In the genomic region with DNA sequence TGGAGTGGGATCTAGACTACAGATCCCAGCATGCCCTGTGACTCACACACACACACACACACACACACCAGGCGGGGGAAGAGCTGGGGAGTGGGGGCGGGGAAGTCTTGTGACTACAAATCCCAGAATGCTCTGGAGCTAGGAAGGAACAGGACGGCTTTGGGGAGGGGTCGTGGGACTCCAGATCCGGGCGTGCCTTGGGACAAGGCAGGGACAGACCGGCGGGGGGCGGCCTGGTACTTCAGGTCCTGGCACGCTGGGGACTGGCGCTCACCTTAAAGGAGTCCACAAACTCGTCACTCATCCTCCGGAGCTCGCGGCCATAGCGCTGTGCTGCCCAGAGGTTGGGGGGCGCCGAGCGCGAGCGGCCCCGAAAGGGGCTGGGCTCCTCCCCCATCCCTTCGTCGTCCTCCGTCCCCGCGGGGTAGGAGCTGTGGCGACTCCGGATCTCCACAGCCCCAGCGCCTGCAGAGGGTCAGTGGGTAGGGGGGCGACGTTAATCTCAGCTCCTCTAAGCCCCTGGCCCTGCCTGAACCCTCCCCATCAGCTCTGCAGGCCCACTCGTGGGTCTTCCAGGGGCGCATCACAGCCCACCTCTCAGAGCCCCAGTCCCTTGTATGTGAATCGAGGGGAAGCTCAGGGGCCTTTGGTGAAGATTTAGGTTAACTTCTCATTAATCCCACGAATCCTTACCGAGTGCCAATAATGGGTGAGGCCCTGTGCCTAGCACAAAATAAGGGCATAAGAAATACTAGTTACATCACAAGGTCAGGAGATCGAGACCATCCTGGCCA, we compare ENCODE assay signal across 1 cellular context.
A peak's percentile ranks its signal among the peaks of the same experiment; 100 is the strongest.
TF ChIP-seq lines count a peak whose summit lies in the region.

No MANE protein-coding gene starts in this region.

TF ChIP-seq in HEK293, 187 proteins besides CTCF, POLR2A, EP300 and RAD21 (continued from another document and continues in another):
- TF ChIP-seq, protein P1, sequence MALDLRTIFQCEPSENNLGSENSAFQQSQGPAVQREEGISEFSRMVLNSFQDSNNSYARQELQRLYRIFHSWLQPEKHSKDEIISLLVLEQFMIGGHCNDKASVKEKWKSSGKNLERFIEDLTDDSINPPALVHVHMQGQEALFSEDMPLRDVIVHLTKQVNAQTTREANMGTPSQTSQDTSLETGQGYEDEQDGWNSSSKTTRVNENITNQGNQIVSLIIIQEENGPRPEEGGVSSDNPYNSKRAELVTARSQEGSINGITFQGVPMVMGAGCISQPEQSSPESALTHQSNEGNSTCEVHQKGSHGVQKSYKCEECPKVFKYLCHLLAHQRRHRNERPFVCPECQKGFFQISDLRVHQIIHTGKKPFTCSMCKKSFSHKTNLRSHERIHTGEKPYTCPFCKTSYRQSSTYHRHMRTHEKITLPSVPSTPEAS (tag by site-specific recombination; IDR thresholded peaks at IDR 0.05) = peak; percentile 91
- TF ChIP-seq, protein P2, sequence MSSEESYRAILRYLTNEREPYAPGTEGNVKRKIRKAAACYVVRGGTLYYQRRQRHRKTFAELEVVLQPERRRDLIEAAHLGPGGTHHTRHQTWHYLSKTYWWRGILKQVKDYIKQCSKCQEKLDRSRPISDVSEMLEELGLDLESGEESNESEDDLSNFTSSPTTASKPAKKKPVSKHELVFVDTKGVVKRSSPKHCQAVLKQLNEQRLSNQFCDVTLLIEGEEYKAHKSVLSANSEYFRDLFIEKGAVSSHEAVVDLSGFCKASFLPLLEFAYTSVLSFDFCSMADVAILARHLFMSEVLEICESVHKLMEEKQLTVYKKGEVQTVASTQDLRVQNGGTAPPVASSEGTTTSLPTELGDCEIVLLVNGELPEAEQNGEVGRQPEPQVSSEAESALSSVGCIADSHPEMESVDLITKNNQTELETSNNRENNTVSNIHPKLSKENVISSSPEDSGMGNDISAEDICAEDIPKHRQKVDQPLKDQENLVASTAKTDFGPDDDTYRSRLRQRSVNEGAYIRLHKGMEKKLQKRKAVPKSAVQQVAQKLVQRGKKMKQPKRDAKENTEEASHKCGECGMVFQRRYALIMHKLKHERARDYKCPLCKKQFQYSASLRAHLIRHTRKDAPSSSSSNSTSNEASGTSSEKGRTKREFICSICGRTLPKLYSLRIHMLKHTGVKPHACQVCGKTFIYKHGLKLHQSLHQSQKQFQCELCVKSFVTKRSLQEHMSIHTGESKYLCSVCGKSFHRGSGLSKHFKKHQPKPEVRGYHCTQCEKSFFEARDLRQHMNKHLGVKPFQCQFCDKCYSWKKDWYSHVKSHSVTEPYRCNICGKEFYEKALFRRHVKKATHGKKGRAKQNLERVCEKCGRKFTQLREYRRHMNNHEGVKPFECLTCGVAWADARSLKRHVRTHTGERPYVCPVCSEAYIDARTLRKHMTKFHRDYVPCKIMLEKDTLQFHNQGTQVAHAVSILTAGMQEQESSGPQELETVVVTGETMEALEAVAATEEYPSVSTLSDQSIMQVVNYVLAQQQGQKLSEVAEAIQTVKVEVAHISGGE (tag by site-specific recombination; conservative IDR thresholded peaks at IDR 0.05; ENCODE audit: low read depth) = peak; percentile 71
- TF ChIP-seq ZNF561 (tag by site-specific recombination; IDR thresholded peaks at IDR 0.05; ENCODE audit: borderline replicate concordance) (0 out of 2 replicates have a peak, but pooled peaks have one; percentile 41), ZXDB (tag by site-specific recombination; IDR thresholded peaks at IDR 0.05) (peak; percentile 41; the same call in 1 of the 2 replicates), KLF9 (tag by site-specific recombination; IDR thresholded peaks at IDR 0.05; ENCODE audit: low read depth) (peak; percentile 42; the same call in 1 of the 2 replicates), KLF10 (tag by site-specific recombination; IDR thresholded peaks at IDR 0.05) (no peak), ZNF211 (tag by site-specific recombination; IDR thresholded peaks at IDR 0.05; ENCODE audit: low read depth) (no peak), ZNF707 (tag by site-specific recombination; IDR thresholded peaks at IDR 0.05) (no peak), ZNF621 (tag by site-specific recombination; IDR thresholded peaks at IDR 0.05) (no peak), ZNF114 (tag by site-specific recombination; IDR thresholded peaks at IDR 0.05) (no peak), TRIM28 (IDR thresholded peaks at IDR 0.05; ENCODE audit: borderline replicate concordance, low read length) (0 out of 2 replicates have a peak, but pooled peaks have one; percentile 69), ZNF830 (tag by site-specific recombination; IDR thresholded peaks at IDR 0.05; ENCODE audit: low read depth) (no peak), ZNF398 (tag by site-specific recombination; IDR thresholded peaks at IDR 0.05) (peak; percentile 72), AEBP2 (tag by site-specific recombination; IDR thresholded peaks at IDR 0.05; ENCODE audit: borderline replicate concordance) (no peak), ZNF558 (tag by site-specific recombination; IDR thresholded peaks at IDR 0.05) (no peak), ZNF580 (tag by site-specific recombination; IDR thresholded peaks at IDR 0.05) (no peak), KLF7 (tag by site-specific recombination; IDR thresholded peaks at IDR 0.05; ENCODE audit: borderline replicate concordance) (no peak), ZBTB17 (tag by site-specific recombination; IDR thresholded peaks at IDR 0.05) (peak; percentile 49), GLIS1 (tag by site-specific recombination; IDR thresholded peaks at IDR 0.05) (peak; percentile 17; the same call in 1 of the 2 replicates), ZNF555 (tag by site-specific recombination; conservative IDR thresholded peaks at IDR 0.05) (no peak), ZNF132 (tag by site-specific recombination; IDR thresholded peaks at IDR 0.05; ENCODE audit: borderline replicate concordance) (no peak), ZBTB48 (tag by site-specific recombination; IDR thresholded peaks at IDR 0.05) (peak; percentile 53; the same call in 1 of the 2 replicates), ZNF311 (tag by site-specific recombination; IDR thresholded peaks at IDR 0.05; ENCODE audit: borderline replicate concordance) (no peak), EGR2 (tag by site-specific recombination; IDR thresholded peaks at IDR 0.05; ENCODE audit: low read depth) (0 out of 2 replicates have a peak, but pooled peaks have one; percentile 12), BCL6B (tag by site-specific recombination; IDR thresholded peaks at IDR 0.05) (no peak), ZNF221 (tag by site-specific recombination; IDR thresholded peaks at IDR 0.05; ENCODE audit: borderline replicate concordance) (no peak), ZNF140 (tag by site-specific recombination; IDR thresholded peaks at IDR 0.05) (no peak), ZNF747 (tag by site-specific recombination; IDR thresholded peaks at IDR 0.05) (no peak), ZNF600 (tag by site-specific recombination; IDR thresholded peaks at IDR 0.05) (0 out of 2 replicates have a peak, but pooled peaks have one; percentile 16), SCRT1 (tag by site-specific recombination; IDR thresholded peaks at IDR 0.05; ENCODE audit: borderline replicate concordance) (no peak), IKZF3 (tag by site-specific recombination; IDR thresholded peaks at IDR 0.05) (0 out of 2 replicates have a peak, but pooled peaks have one; percentile 56), GLIS2 (tag by site-specific recombination; IDR thresholded peaks at IDR 0.05) (peak; percentile 48; the same call in 1 of the 2 replicates), ZBTB8A (tag by site-specific recombination; IDR thresholded peaks at IDR 0.05) (peak; percentile 27; the same call in 1 of the 2 replicates)
- TF ChIP-seq, protein P3, sequence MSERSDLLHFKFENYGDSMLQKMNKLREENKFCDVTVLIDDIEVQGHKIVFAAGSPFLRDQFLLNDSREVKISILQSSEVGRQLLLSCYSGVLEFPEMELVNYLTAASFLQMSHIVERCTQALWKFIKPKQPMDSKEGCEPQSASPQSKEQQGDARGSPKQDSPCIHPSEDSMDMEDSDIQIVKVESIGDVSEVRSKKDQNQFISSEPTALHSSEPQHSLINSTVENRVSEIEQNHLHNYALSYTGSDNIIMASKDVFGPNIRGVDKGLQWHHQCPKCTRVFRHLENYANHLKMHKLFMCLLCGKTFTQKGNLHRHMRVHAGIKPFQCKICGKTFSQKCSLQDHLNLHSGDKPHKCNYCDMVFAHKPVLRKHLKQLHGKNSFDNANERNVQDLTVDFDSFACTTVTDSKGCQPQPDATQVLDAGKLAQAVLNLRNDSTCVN (tag by site-specific recombination; optimal IDR thresholded peaks at IDR 0.05) = peak; percentile 28
- TF ChIP-seq, protein P4, sequence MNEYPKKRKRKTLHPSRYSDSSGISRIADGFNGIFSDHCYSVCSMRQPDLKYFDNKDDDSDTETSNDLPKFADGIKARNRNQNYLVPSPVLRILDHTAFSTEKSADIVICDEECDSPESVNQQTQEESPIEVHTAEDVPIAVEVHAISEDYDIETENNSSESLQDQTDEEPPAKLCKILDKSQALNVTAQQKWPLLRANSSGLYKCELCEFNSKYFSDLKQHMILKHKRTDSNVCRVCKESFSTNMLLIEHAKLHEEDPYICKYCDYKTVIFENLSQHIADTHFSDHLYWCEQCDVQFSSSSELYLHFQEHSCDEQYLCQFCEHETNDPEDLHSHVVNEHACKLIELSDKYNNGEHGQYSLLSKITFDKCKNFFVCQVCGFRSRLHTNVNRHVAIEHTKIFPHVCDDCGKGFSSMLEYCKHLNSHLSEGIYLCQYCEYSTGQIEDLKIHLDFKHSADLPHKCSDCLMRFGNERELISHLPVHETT (tag by site-specific recombination; IDR thresholded peaks at IDR 0.05) = no peak
- TF ChIP-seq, protein P5, sequence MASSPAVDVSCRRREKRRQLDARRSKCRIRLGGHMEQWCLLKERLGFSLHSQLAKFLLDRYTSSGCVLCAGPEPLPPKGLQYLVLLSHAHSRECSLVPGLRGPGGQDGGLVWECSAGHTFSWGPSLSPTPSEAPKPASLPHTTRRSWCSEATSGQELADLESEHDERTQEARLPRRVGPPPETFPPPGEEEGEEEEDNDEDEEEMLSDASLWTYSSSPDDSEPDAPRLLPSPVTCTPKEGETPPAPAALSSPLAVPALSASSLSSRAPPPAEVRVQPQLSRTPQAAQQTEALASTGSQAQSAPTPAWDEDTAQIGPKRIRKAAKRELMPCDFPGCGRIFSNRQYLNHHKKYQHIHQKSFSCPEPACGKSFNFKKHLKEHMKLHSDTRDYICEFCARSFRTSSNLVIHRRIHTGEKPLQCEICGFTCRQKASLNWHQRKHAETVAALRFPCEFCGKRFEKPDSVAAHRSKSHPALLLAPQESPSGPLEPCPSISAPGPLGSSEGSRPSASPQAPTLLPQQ (tag by site-specific recombination; IDR thresholded peaks at IDR 0.05) = 0 out of 2 replicates have a peak, but pooled peaks have one; percentile 21
- TF ChIP-seq, protein P6, sequence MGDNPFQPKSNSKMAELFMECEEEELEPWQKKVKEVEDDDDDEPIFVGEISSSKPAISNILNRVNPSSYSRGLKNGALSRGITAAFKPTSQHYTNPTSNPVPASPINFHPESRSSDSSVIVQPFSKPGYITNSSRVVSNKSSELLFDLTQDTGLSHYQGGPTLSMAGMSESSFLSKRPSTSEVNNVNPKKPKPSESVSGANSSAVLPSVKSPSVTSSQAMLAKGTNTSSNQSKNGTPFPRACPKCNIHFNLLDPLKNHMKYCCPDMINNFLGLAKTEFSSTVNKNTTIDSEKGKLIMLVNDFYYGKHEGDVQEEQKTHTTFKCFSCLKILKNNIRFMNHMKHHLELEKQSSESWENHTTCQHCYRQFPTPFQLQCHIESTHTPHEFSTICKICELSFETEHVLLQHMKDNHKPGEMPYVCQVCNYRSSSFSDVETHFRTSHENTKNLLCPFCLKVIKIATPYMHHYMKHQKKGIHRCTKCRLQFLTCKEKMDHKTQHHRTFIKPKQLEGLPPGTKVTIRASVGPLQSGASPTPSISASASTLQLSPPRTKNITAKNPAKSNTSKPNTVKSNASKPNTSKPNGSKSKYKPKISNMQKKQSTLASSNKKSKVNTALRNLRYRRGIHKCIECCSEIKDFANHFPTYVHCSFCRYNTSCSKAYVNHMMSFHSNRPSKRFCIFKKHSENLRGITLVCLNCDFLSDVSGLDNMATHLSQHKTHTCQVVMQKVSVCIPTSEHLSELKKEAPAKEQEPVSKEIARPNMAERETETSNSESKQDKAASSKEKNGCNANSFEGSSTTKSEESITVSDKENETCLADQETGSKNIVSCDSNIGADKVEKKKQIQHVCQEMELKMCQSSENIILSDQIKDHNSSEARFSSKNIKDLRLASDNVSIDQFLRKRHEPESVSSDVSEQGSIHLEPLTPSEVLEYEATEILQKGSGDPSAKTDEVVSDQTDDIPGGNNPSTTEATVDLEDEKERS (tag by site-specific recombination; IDR thresholded peaks at IDR 0.05) = no peak
